Comparison of ENCODE assay signal across 6 cellular contexts in the genomic region with DNA sequence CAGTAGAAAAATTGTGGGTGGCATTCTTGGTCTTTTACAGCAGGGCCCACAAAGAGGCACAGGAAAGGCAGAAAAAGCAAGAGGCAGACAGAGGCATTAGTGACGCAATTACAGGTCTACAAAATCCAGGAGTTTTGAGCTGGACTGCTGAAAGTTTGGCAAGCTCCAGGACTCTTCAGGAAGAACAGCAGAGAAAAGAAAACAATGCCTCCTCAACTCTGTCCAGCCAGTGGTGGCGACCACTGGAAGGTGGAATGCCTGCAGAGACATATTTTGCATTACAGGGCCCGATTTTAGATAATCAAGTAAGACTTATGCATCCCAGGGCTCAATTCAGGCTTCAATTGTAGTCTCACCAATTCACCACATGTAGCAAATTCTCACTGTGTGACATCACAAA. TPM values are rescaled to one million over a fixed set of nuclear protein-coding genes. Genes with fewer than 3 reads are reported as not detected.
"Had no signal": no experiment of that assay in that cellular context is flagged by ENCODE, and none has a peak within 500 bp of the region (broad histone marks: within the 10 kb centered on the region; RNA-seq: fewer than 3 reads in every experiment).

No MANE protein-coding gene starts in this region.

RNA-seq across cellular contexts. Expression of a gene that starts 23.5 kb away (rescaled TPM):
- total RNA-seq: HepG2, HT-29, HT1080, IMR-90, K562 had no signal
- polyA plus RNA-seq: HepG2, IgD-negative memory B cell, IMR-90, K562 had no signal
